Comparison of ENCODE assay signal across 1 cellular context in genomic region chr14:92386637-92387036, GRCh38.
TF ChIP-seq lines count a peak whose summit lies in the region.

No MANE protein-coding gene starts in this region.

TF ChIP-seq in HepG2, 621 proteins besides CTCF, POLR2A, EP300 and RAD21 (continued from another document and continues in another):
- TF ChIP-seq ZNF646 (CRISPR knock-in tag; IDR thresholded peaks at IDR 0.05) (no peak), ZNF326 (CRISPR knock-in tag; IDR thresholded peaks at IDR 0.05; ENCODE audit: borderline replicate concordance) (no peak), DNMT3B (CRISPR knock-in tag; conservative IDR thresholded peaks at IDR 0.05) (no peak), FOXC1 (CRISPR knock-in tag; IDR thresholded peaks at IDR 0.05; ENCODE audit: borderline replicate concordance) (no peak), CHD2 (IDR thresholded peaks at IDR 0.05; ENCODE audit: low read depth, low read length) (no peak), KDM2A (CRISPR knock-in tag; IDR thresholded peaks at IDR 0.05; ENCODE audit: borderline replicate concordance, low read depth) (no peak), ZNF567 (CRISPR knock-in tag; IDR thresholded peaks at IDR 0.05; ENCODE audit: borderline replicate concordance) (no peak), ZNF430 (CRISPR knock-in tag; IDR thresholded peaks at IDR 0.05) (peak; percentile 51; the same call in 1 of the 2 replicates), ZBTB46 (CRISPR knock-in tag; IDR thresholded peaks at IDR 0.05; ENCODE audit: borderline replicate concordance) (no peak), E2F2 (CRISPR knock-in tag; IDR thresholded peaks at IDR 0.05; ENCODE audit: borderline replicate concordance) (no peak), MYNN (CRISPR knock-in tag; IDR thresholded peaks at IDR 0.05; ENCODE audit: low read depth) (no peak), CBX5 (CRISPR knock-in tag; IDR thresholded peaks at IDR 0.05; ENCODE audit: borderline replicate concordance) (peak; percentile 70; the same call in 1 of the 2 replicates), SIX4 (CRISPR knock-in tag; IDR thresholded peaks at IDR 0.05) (0 out of 2 replicates have a peak, but pooled peaks have one; percentile 26), GABPB1 (CRISPR knock-in tag; IDR thresholded peaks at IDR 0.05) (peak; percentile 80), ZNF552 (CRISPR knock-in tag; IDR thresholded peaks at IDR 0.05; ENCODE audit: borderline replicate concordance) (no peak), ZNF275 (CRISPR knock-in tag; IDR thresholded peaks at IDR 0.05; ENCODE audit: borderline replicate concordance) (no peak), ZNF557 (CRISPR knock-in tag; IDR thresholded peaks at IDR 0.05) (no peak), CHD4 (IDR thresholded peaks at IDR 0.05; ENCODE audit: borderline replicate concordance, low read length) (no peak), PATZ1 (CRISPR knock-in tag; IDR thresholded peaks at IDR 0.05) (peak; percentile 30; the same call in 1 of the 2 replicates), ISX (CRISPR knock-in tag; conservative IDR thresholded peaks at IDR 0.05) (no peak), TAF1 (CRISPR knock-in tag; IDR thresholded peaks at IDR 0.05) (no peak), MTF1 (CRISPR knock-in tag; IDR thresholded peaks at IDR 0.05) (no peak), ZNF280D (CRISPR knock-in tag; IDR thresholded peaks at IDR 0.05) (no peak), KIAA2018 (CRISPR knock-in tag; IDR thresholded peaks at IDR 0.05; ENCODE audit: borderline replicate concordance) (no peak), STAG1 (CRISPR knock-in tag; IDR thresholded peaks at IDR 0.05) (no peak), ZNF746 (CRISPR knock-in tag; IDR thresholded peaks at IDR 0.05) (0 out of 2 replicates have a peak, but pooled peaks have one; percentile 56), SRSF9 (IDR thresholded peaks at IDR 0.05; ENCODE audit: borderline replicate concordance, insufficient read depth, low read depth, low read length, poor library complexity, severe bottlenecking) (no peak), AGO1 (IDR thresholded peaks at IDR 0.05; ENCODE audit: low read depth, low read length, poor library complexity, severe bottlenecking) (no peak), ZKSCAN5 (CRISPR knock-in tag; IDR thresholded peaks at IDR 0.05) (no peak)
